Comparison of ENCODE assay signal across 8 cellular contexts in genomic region chr17:28854457-28855382, GRCh38.
DNase-seq lines count a peak whose midpoint lies in the region; ATAC-seq and TF ChIP-seq lines count a peak whose summit lies in the region.

Gene ERAL1 (plus strand): TSS chr17:28855016. CDS start chr17:28855035, 19 bp downstream.

- H3K4me3 Mint-ChIP-seq in central memory CD8-positive, alpha-beta T cell: peak within 1 kb of the TSS; percentile 84

- peak within 1 kb of the TSS; percentile 71 for H3K27ac Mint-ChIP-seq in central memory CD8-positive, alpha-beta T cell (ENCODE audit: low read depth)

- POLR2A ChIA-PET in AG04449 (lab: Yijun Ruan, JAX): no interaction called here

- DNase-seq in AG04449 (ENCODE audit: low read depth, low spot score) (peak; percentile 36), NCI-H345 treated with DMSO at 0.1 percent for 48 hours (lab: John Stamatoyannopoulos, UW; ENCODE audit: unreplicated experiment) (peak; percentile 93), iris pigment epithelial cell (ENCODE audit: low read depth) (peak; percentile 94)
- peak; percentile 65 to 71 for DNase-seq in central memory CD8-positive, alpha-beta T cell (ENCODE audit: low spot score in 2 of 2)
- DNase-seq in stimulated activated CD4-positive, alpha-beta T cell treated with anti-CD3 and anti-CD28 coated beads, Interleukin-12 subunit alpha, Interleukin-12 subunit beta, amount 100 ng/mL, for 4 hours: peak; percentile 76

- ATAC-seq in GM18907 (IDR thresholded peaks at IDR 0.05; ENCODE audit: unreplicated experiment): peak; percentile 94
- ATAC-seq in HG03159 (IDR thresholded peaks at IDR 0.05; ENCODE audit: unreplicated experiment): peak; percentile 93
- peak; percentile 100 for ATAC-seq in activated CD4-positive, CD25-positive, alpha-beta regulatory T cell treated with anti-CD3 and anti-CD28 coated beads, Interleukin-2, amount 50 U/mL, for 24 hours
- ATAC-seq in central memory CD8-positive, alpha-beta T cell (replicated peaks; ENCODE audit: extremely low read depth, poor library complexity, severe bottlenecking): peak; percentile 100

- H3K9me3 Mint-ChIP-seq in central memory CD8-positive, alpha-beta T cell: no peaks in the 10 kb centered on the region

- TF ChIP-seq CTCF in AG04449 (IDR thresholded peaks at IDR 0.05; ENCODE audit: insufficient read depth, low read length, missing control alignments): peak; percentile 19

- no peaks in the 10 kb centered on the region for H3K27me3 Mint-ChIP-seq in central memory CD8-positive, alpha-beta T cell

- peaks cover 16% of the 10 kb centered on the region for H3K36me3 Mint-ChIP-seq in central memory CD8-positive, alpha-beta T cell (ENCODE audit: insufficient read depth)

- peak within 1 kb of the TSS; percentile 91 for H3K4me3 ChIP-seq in AG04449 (ENCODE audit: low read depth, low read length)

- peaks cover 11% of the 10 kb centered on the region for H3K4me1 Mint-ChIP-seq in central memory CD8-positive, alpha-beta T cell

- CTCF ChIA-PET in AG04449 (lab: Yijun Ruan, JAX): interaction anchor here (1.0 kb wide), 2 partner anchors 11 kb away, joined by 3 to 4 read pairs; no protein-coding TSS in a partner anchor

Comparison
In these comparisons a context has a peak if more than half of its experiments do, and no peak if none do; other contexts are left out.
1. Peak in every context shown above with its lines: DNase-seq, ATAC-seq and H3K4me3 ChIP-seq.
2. DNase-seq: peak in every context shown above with its lines; median percentile 94 in iris pigment epithelial cell; 93 in NCI-H345 treated with DMSO at 0.1 percent for 48 hours; 76 in stimulated activated CD4-positive, alpha-beta T cell treated with anti-CD3 and anti-CD28 coated beads, Interleukin-12 subunit alpha, Interleukin-12 subunit beta, amount 100 ng/mL, for 4 hours; 68 in central memory CD8-positive, alpha-beta T cell; 36 in AG04449.